27 cellular contexts compared by ENCODE assay signal in the genomic region with DNA sequence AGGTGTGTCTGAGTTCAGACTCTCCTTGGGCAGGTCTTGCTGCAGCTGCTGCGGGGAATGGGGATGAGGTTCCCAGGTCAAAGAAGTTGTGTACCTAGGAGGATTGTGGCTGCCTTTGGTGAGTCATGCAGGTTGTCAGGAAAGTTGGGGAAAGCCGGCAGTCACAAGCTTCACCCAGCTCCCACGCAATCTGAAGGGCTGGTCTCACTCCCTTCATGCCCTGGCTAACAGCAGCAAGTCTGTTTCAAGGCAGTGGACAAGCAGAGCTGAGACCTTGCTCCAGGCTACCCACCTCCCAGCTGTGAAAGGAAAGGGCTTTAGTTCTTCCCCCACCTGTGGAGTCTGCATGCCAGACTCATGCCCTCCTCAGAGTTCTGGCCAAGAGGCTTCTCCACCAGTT.
"Had no signal": no experiment of that assay in that cellular context is flagged by ENCODE, and none has a peak within 500 bp of the region (broad histone marks: within the 10 kb centered on the region; RNA-seq: fewer than 3 reads in every experiment).

No MANE protein-coding gene starts in this region.

- H3K9me3 Mint-ChIP-seq: activated CD4-positive, alpha-beta memory T cell treated with anti-CD3 and anti-CD28 coated beads for 36 hours; activated CD4-positive, alpha-beta T cell treated with anti-CD3 and anti-CD28 coated beads, Interleukin-2, amount 10 ng/mL, durations not matched to agents 7 days and 5 days; activated T-cell treated with anti-CD3 and anti-CD28 coated beads, Interleukin-2, amount 50 U/mL, for 4 hours had no signal

- H3K4me1 ChIP-seq: ascending aorta, body of pancreas had no signal

- H3K4me1 Mint-ChIP-seq: activated CD4-positive, alpha-beta T cell treated with anti-CD3 and anti-CD28 coated beads, Interleukin-2, amount 10 ng/mL, durations not matched to agents 7 days and 5 days; activated naive CD8-positive, alpha-beta T cell treated with anti-CD3 and anti-CD28 coated beads, Interleukin-2, amount 50 U/mL, for 24 hours; central memory CD8-positive, alpha-beta T cell; T-cell had no signal

- H3K4me3 ChIP-seq: ascending aorta, body of pancreas, SK-N-MC had no signal

- DNase-seq: activated CD4-positive, alpha-beta memory T cell treated with anti-CD3 and anti-CD28 coated beads for 36 hours; activated CD4-positive, alpha-beta T cell treated with anti-CD3 and anti-CD28 coated beads, Interleukin-2, amount 10 ng/mL, durations not matched to agents 7 days and 5 days; activated CD4-positive, CD25-positive, alpha-beta regulatory T cell; activated CD8-positive, alpha-beta memory T cell treated with anti-CD3 and anti-CD28 coated beads for 24 hours; activated effector memory CD4-positive, alpha-beta T cell treated with anti-CD3 and anti-CD28 coated beads, Interleukin-2, amount 50 U/mL, for 16 hours; activated naive CD4-positive, alpha-beta T cell treated with Interleukin-2 at 50 U/mL for 16 hours; activated naive CD8-positive, alpha-beta T cell treated with anti-CD3 and anti-CD28 coated beads, Interleukin-2, amount 50 U/mL, for 24 hours; activated T-cell treated with anti-CD3 and anti-CD28 coated beads, Interleukin-2, amount 50 U/mL, for 4 hours; amniotic stem cell; NCI-H1092; NCI-H1417; NCI-H1930; NCI-H2171; NCI-H2227 treated with DMSO at 0.1 percent for 48 hours; NCI-H510A; NCI-H526 treated with DMSO at 0.1 percent for 48 hours; NCI-H82; RPMI8226; T-cell; T-helper 2 cell had no signal

- H3K27me3 ChIP-seq: ascending aorta, body of pancreas had no signal

- H3K27ac ChIP-seq: ascending aorta, body of pancreas, SK-N-MC, VCaP had no signal

- H3K36me3 ChIP-seq: ascending aorta had no signal

- H3K9me3 ChIP-seq: ascending aorta, body of pancreas had no signal

- H3K4me3 Mint-ChIP-seq: activated CD4-positive, alpha-beta memory T cell treated with anti-CD3 and anti-CD28 coated beads for 36 hours; activated CD4-positive, alpha-beta T cell treated with anti-CD3 and anti-CD28 coated beads, Interleukin-2, amount 10 ng/mL, durations not matched to agents 7 days and 5 days; activated naive CD8-positive, alpha-beta T cell treated with anti-CD3 and anti-CD28 coated beads, Interleukin-2, amount 50 U/mL, for 24 hours; activated T-cell treated with anti-CD3 and anti-CD28 coated beads, Interleukin-2, amount 50 U/mL, for 4 hours; central memory CD8-positive, alpha-beta T cell; T-cell had no signal

- ATAC-seq: activated naive CD4-positive, alpha-beta T cell treated with anti-CD3 and anti-CD28 coated beads, Interleukin-2, amount 50 U/mL, for 72 hours; activated naive CD8-positive, alpha-beta T cell treated with anti-CD3 and anti-CD28 coated beads, Interleukin-2, amount 50 U/mL, for 24 hours; activated T-cell treated with anti-CD3 and anti-CD28 coated beads, Interleukin-2, amount 50 U/mL, for 4 hours; body of pancreas; Right ventricle myocardium inferior; T-cell had no signal

- H3K27me3 Mint-ChIP-seq: activated CD4-positive, alpha-beta T cell treated with anti-CD3 and anti-CD28 coated beads, Interleukin-2, amount 10 ng/mL, durations not matched to agents 7 days and 5 days; activated naive CD8-positive, alpha-beta T cell treated with anti-CD3 and anti-CD28 coated beads, Interleukin-2, amount 50 U/mL, for 24 hours had no signal

- H3K27ac Mint-ChIP-seq: activated CD4-positive, alpha-beta memory T cell treated with anti-CD3 and anti-CD28 coated beads for 36 hours; activated CD4-positive, alpha-beta T cell treated with anti-CD3 and anti-CD28 coated beads, Interleukin-2, amount 10 ng/mL, durations not matched to agents 7 days and 5 days; activated naive CD4-positive, alpha-beta T cell treated with anti-CD3 and anti-CD28 coated beads, Interleukin-2, amount 50 U/mL, for 72 hours; activated naive CD8-positive, alpha-beta T cell treated with anti-CD3 and anti-CD28 coated beads, Interleukin-2, amount 50 U/mL, for 24 hours; T-cell had no signal

- H3K36me3 Mint-ChIP-seq: activated CD4-positive, alpha-beta memory T cell treated with anti-CD3 and anti-CD28 coated beads for 36 hours; T-cell had no signal
